In the genomic region with DNA sequence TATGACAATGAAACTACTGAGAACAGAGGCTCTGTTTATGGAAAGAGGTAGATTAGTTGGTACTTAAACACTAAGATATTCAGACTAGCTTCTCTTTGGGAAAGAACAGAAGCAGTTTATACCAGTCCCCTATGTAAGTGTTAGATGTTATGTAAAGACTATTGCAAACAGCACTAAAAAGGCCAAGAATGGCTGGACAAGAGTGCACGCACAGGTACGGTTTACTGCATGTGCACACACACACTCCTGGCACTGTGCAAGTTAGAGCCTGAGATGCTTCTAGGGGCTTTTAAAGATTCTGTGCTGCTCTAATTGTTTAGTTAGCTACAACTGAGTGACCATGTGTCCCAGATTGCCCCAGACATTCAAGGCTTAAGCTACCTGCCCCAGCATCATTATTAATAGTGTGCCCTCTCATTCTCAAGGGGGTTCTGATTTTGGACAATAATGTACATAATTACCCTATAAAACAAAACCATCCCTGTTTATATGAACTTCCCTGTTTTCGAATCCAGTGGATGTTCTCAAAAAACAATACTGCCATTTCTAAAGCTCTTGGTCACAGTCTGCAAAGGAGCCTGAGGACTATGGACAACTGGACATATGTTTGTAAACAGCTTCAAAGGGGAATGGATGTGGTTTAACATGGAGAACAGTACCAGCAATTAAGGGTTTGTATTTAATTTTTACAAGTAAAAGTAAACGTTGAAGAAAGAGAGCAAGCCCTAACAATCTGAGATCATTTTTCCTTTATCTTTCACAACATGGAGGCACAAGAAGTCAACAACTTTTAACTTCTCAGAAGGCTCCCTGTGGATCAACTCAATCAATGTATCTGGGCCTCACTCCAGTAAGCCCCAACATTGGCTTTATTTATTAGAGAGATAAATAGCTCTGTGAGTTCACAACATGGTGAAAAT, we compare ENCODE assay signal across 10 cellular contexts. TPM values are rescaled to one million over a fixed set of nuclear protein-coding genes. Genes with fewer than 3 reads are reported as not detected.
DNase-seq lines count a peak whose midpoint lies in the region; ATAC-seq and TF ChIP-seq lines count a peak whose summit lies in the region.
"Had no signal": no experiment of that assay in that cellular context is flagged by ENCODE, and none has a peak within 500 bp of the region (broad histone marks: within the 10 kb centered on the region; RNA-seq: fewer than 3 reads in every experiment).

No MANE protein-coding gene starts in this region.

- H3K9me3 ChIP-seq in heart left ventricle: no peaks in the 10 kb centered on the region
- H3K9me3 ChIP-seq in mucosa of rectum (ENCODE audit: control insufficient read depth in 2 of 2, low read length in 2 of 2): no peaks in the 10 kb centered on the region

- H3K27ac ChIP-seq in heart left ventricle (peak overlapping the region; percentile 91 to 99 (median 97)), mucosa of rectum (ENCODE audit: low read depth in 2 of 2, low read length in 2 of 2) (peak overlapping the region; percentile 54 to 88), urinary bladder (ENCODE audit: low read depth) (peak overlapping the region; percentile 71)

- peaks cover 77% of the 10 kb centered on the region for H3K4me1 Mint-ChIP-seq in brain

- TF ChIP-seq CTCF in heart left ventricle (IDR thresholded peaks at IDR 0.05) (no peak), brain (conservative IDR thresholded peaks at IDR 0.05) (no peak)

- no peak for ATAC-seq in heart left ventricle
- no peak for ATAC-seq in HG03159 (IDR thresholded peaks at IDR 0.05; ENCODE audit: unreplicated experiment)

- peaks cover 0 to 2% (median 0%) of the 10 kb centered on the region in 5 experiments for H3K9me3 Mint-ChIP-seq in brain

- H3K27me3 ChIP-seq in heart left ventricle (no peaks in the 10 kb centered on the region), mucosa of rectum (ENCODE audit: control insufficient read depth in 2 of 2, insufficient read depth in 2 of 2, low read length in 2 of 2) (no peaks in the 10 kb centered on the region)

- H3K9ac ChIP-seq in mucosa of rectum (ENCODE audit: low read depth in 1 of 2, low read length in 2 of 2): peak overlapping the region in 1 of 2 donors; percentile 19

- no peak for TF ChIP-seq POLR2A in heart left ventricle (IDR thresholded peaks at IDR 0.05)

- H3K36me3 ChIP-seq in heart left ventricle: no peaks in the 10 kb centered on the region
- H3K36me3 ChIP-seq in mucosa of rectum (ENCODE audit: control insufficient read depth in 2 of 2, insufficient read depth in 2 of 2, low read length in 2 of 2): no peaks in the 10 kb centered on the region
- peaks cover 2% of the 10 kb centered on the region for H3K36me3 ChIP-seq in urinary bladder (ENCODE audit: insufficient read depth)

- H3K4me3 ChIP-seq in heart left ventricle (peak overlapping the region in 10 of 12 donors; percentile 73 to 97 (median 93)), mucosa of rectum (ENCODE audit: low read length in 2 of 2) (peak overlapping the region in 1 of 2 donors; percentile 87), urinary bladder (ENCODE audit: low read depth, low read length) (no peak overlapping the region)

- H3K27ac Mint-ChIP-seq in brain: peak overlapping the region; percentile 53 to 99 (median 98)

- WGBS in heart left ventricle, 4 donors: 37 to 48% (median 47%) methylated on average over 4 of the region's 4 CpGs
- 43% methylated on average over 4 of the region's 4 CpGs for WGBS in urinary bladder

- no peak for DNase-seq in heart left ventricle
- DNase-seq in cardiac septum (ENCODE audit: low spot score): no peak
- DNase-seq in activated CD4-positive, CD25-positive, alpha-beta regulatory T cell treated with anti-CD3 and anti-CD28 coated beads, Interleukin-2, amount 50 U/mL, for 72 hours: no peak
- no peak for DNase-seq in stimulated activated CD4-positive, alpha-beta T cell treated with anti-CD3 and anti-CD28 coated beads, Interleukin-2, amount 100 ng/mL, for 48 hours
- DNase-seq: EL, NCI-H774 had no signal

- H3K27me3 Mint-ChIP-seq in brain: peaks cover 23% of the 10 kb centered on the region

- H3K36me3 Mint-ChIP-seq in brain: no peaks in the 10 kb centered on the region

- peak overlapping the region; percentile 88 to 99 (median 95) for H3K4me3 Mint-ChIP-seq in brain

- H3K4me1 ChIP-seq in heart left ventricle: peaks cover 0 to 76% (median 56%) of the 10 kb centered on the region in 12 donors
- peaks cover 6 to 9% of the 10 kb centered on the region in 2 donors for H3K4me1 ChIP-seq in mucosa of rectum (ENCODE audit: control insufficient read depth in 2 of 2, insufficient read depth in 2 of 2, low read length in 2 of 2)
- H3K4me1 ChIP-seq in urinary bladder (ENCODE audit: insufficient read depth): no peaks in the 10 kb centered on the region

- intact Hi-C loops in heart left ventricle (cut with DNase I): loop anchor here in 3 of 10 donors (5.0 to 10.0 kb wide), 3 partner anchors 47 to 257 kb away; partner anchors contain the start of gene RAB33B (in 1 of the 3)
- intact Hi-C loops in cardiac septum (cut with DNase I): no loop called here

RNA-seq across cellular contexts. Expression of gene SETD7, which starts 2.0 kb away (rescaled TPM):
- total RNA-seq in heart left ventricle (10 to 100 TPM; 47.1 to 78.6 (median 61.9) TPM), cardiac septum (58.6 TPM), urinary bladder (77.5 TPM)
- polyA plus RNA-seq in heart left ventricle (10 to 100 TPM; 11.2 to 34.3 TPM), brain (ENCODE audit: insufficient read depth, low read depth, low replicate concordance) (18.3 TPM), urinary bladder (43.8 TPM)
